In genomic region chr4:108884596-108884995, GRCh38 we compare ENCODE assay signal across 19 cellular contexts.
DNase-seq lines count a peak whose midpoint lies in the region; ATAC-seq, FAIRE-seq and TF ChIP-seq lines count a peak whose summit lies in the region.
"Had no signal": no experiment of that assay in that cellular context is flagged by ENCODE, and none has a peak within 500 bp of the region (broad histone marks: within the 10 kb centered on the region; RNA-seq: fewer than 3 reads in every experiment).

No MANE protein-coding gene starts in this region.

- no peak overlapping the region for H3K4me3 ChIP-seq in K562
- no peak overlapping the region for H3K4me3 ChIP-seq in dorsolateral prefrontal cortex
- H3K4me3 ChIP-seq: A549, MG63, SJCRH30 had no signal

- FAIRE-seq in K562 (lab: Jason Lieb, UNC) = peak; percentile 19
- FAIRE-seq: A549, GM12892, HTR-8/SVneo had no signal

- in situ Hi-C loops in K562 (cut with MboI) = no loop called here

- H3K4me1 ChIP-seq in K562 (replicated peaks in 1 of 2; ENCODE audit: control insufficient read depth in 2 of 2, insufficient read depth in 2 of 2, low read length in 2 of 2) = peaks cover 0 to 5% of the 10 kb centered on the region in 2 experiments; a peak in 2 of 5 replicates
- H3K4me1 ChIP-seq: A549, Caco-2 had no signal

- TF ChIP-seq EP300 in K562 (IDR thresholded peaks at IDR 0.05; ENCODE audit: low read length) = no peak

- CTCF ChIA-PET in K562 (lab: Yijun Ruan, JAX; ENCODE audit: low intra/inter-chr PET ratio) = no interaction called here
- CTCF ChIA-PET in activated naive CD4-positive, alpha-beta T cell treated with anti-CD3 and anti-CD28 coated beads, Interleukin-2, amount 10 ng/mL, durations not matched to agents 7 days and 5 days (lab: Charles Lee) = no interaction called here

- H3K36me3 Mint-ChIP-seq in nephron (ENCODE audit: low read depth) = peaks cover 7% of the 10 kb centered on the region
- no peaks in the 10 kb centered on the region for H3K36me3 Mint-ChIP-seq in natural killer cell treated with Interleukin-12 subunit alpha and Interleukin-12 subunit beta and Interleukin-15 and Interleukin-18, amount 100 ng/mL, for 72 hours
- H3K36me3 Mint-ChIP-seq in activated naive CD4-positive, alpha-beta T cell treated with anti-CD3 and anti-CD28 coated beads, Interleukin-2, amount 10 ng/mL, durations not matched to agents 7 days and 5 days = no peaks in the 10 kb centered on the region

- POLR2A ChIA-PET in K562 (lab: Yijun Ruan, JAX) = no interaction called here

- H3K4me1 Mint-ChIP-seq in nephron = peaks cover 56% of the 10 kb centered on the region
- no peaks in the 10 kb centered on the region for H3K4me1 Mint-ChIP-seq in natural killer cell treated with Interleukin-12 subunit alpha and Interleukin-12 subunit beta and Interleukin-15 and Interleukin-18, amount 100 ng/mL, for 72 hours (ENCODE audit: low read depth in 2 of 2)
- H3K4me1 Mint-ChIP-seq in activated naive CD4-positive, alpha-beta T cell treated with anti-CD3 and anti-CD28 coated beads, Interleukin-2, amount 10 ng/mL, durations not matched to agents 7 days and 5 days = peaks cover 5% of the 10 kb centered on the region

- no peaks in the 10 kb centered on the region for H4K20me1 ChIP-seq in K562 (replicated peaks; ENCODE audit: control insufficient read depth, insufficient read depth, low read length)

- H3K36me3 ChIP-seq in K562 (ENCODE audit: control insufficient read depth, insufficient read depth, low read length) = no peaks in the 10 kb centered on the region
- H3K36me3 ChIP-seq: MG63, SJCRH30 had no signal

- H3K9me3 Mint-ChIP-seq in nephron = no peaks in the 10 kb centered on the region
- H3K9me3 Mint-ChIP-seq in natural killer cell treated with Interleukin-12 subunit alpha and Interleukin-12 subunit beta and Interleukin-15 and Interleukin-18, amount 100 ng/mL, for 72 hours = no peaks in the 10 kb centered on the region
- no peaks in the 10 kb centered on the region for H3K9me3 Mint-ChIP-seq in activated naive CD4-positive, alpha-beta T cell treated with anti-CD3 and anti-CD28 coated beads, Interleukin-2, amount 10 ng/mL, durations not matched to agents 7 days and 5 days

- TF ChIP-seq POLR2A in K562 (conservative IDR thresholded peaks at IDR 0.05) = no peak

- H3K9me1 ChIP-seq in K562 (ENCODE audit: control insufficient read depth, insufficient read depth, low read length) = no peaks in the 10 kb centered on the region

- peak overlapping the region; percentile 19 to 50 (median 47) for H3K27ac Mint-ChIP-seq in nephron
- H3K27ac Mint-ChIP-seq in natural killer cell treated with Interleukin-12 subunit alpha and Interleukin-12 subunit beta and Interleukin-15 and Interleukin-18, amount 100 ng/mL, for 72 hours = no peak overlapping the region
- H3K27ac Mint-ChIP-seq in activated naive CD4-positive, alpha-beta T cell treated with anti-CD3 and anti-CD28 coated beads, Interleukin-2, amount 10 ng/mL, durations not matched to agents 7 days and 5 days = no peak overlapping the region

- BruUV-seq in K562 (replicated peaks; lab: Mats Ljungman, UMichigan) = no TSS peak

- no peak overlapping the region for H3K4me3 Mint-ChIP-seq in nephron
- H3K4me3 Mint-ChIP-seq in natural killer cell treated with Interleukin-12 subunit alpha and Interleukin-12 subunit beta and Interleukin-15 and Interleukin-18, amount 100 ng/mL, for 72 hours = no peak overlapping the region
- no peak overlapping the region for H3K4me3 Mint-ChIP-seq in activated naive CD4-positive, alpha-beta T cell treated with anti-CD3 and anti-CD28 coated beads, Interleukin-2, amount 10 ng/mL, durations not matched to agents 7 days and 5 days

- H3K4me2 ChIP-seq in K562 (ENCODE audit: insufficient read depth, low read length) = no peak overlapping the region
- H3K4me2 ChIP-seq: A549 had no signal

- H3K79me2 ChIP-seq in K562 (ENCODE audit: control insufficient read depth, insufficient read depth, low read length) = no peaks in the 10 kb centered on the region

- no peaks in the 10 kb centered on the region for H3K27me3 Mint-ChIP-seq in nephron (ENCODE audit: low read depth)
- H3K27me3 Mint-ChIP-seq in natural killer cell treated with Interleukin-12 subunit alpha and Interleukin-12 subunit beta and Interleukin-15 and Interleukin-18, amount 100 ng/mL, for 72 hours = peaks cover 0 to 7% of the 10 kb centered on the region in 2 donors
- no peaks in the 10 kb centered on the region for H3K27me3 Mint-ChIP-seq in activated naive CD4-positive, alpha-beta T cell treated with anti-CD3 and anti-CD28 coated beads, Interleukin-2, amount 10 ng/mL, durations not matched to agents 7 days and 5 days

- H3K27me3 ChIP-seq in K562 (ENCODE audit: control insufficient read depth in 2 of 2, insufficient read depth in 2 of 2, low read length in 2 of 2) (no peaks in the 10 kb centered on the region), dorsolateral prefrontal cortex (no peaks in the 10 kb centered on the region)
- H3K27me3 ChIP-seq: MG63, SJCRH30 had no signal

- no peak for TF ChIP-seq RAD21 in K562 (CRISPR knock-in tag; conservative IDR thresholded peaks at IDR 0.05 in 1 of 2, IDR thresholded peaks at IDR 0.05 in 1 of 2)

- peak overlapping the region; percentile 19; the same call in 1 of the 2 replicates for H2AFZ ChIP-seq in K562 (ENCODE audit: low read depth, low read length)

- DNase-seq in EL = peak; percentile 23
- peak; percentile 5 for DNase-seq in NCI-H524 treated with DMSO at 0.1 percent for 48 hours (lab: John Stamatoyannopoulos, UW)
- DNase-seq in K562 (ENCODE audit: extremely low read depth in 1 of 4, low spot score in 3 of 4) = no peak
- DNase-seq in natural killer cell treated with Interleukin-12 subunit alpha and Interleukin-12 subunit beta and Interleukin-15 and Interleukin-18, amount 100 ng/mL, for 72 hours (ENCODE audit: low spot score) = no peak
- no peak for DNase-seq in SW480 (ENCODE audit: low spot score)
- no peak for DNase-seq in dorsolateral prefrontal cortex
- DNase-seq in activated naive CD4-positive, alpha-beta T cell treated with anti-CD3 and anti-CD28 coated beads, Interleukin-2, amount 10 ng/mL, durations not matched to agents 7 days and 5 days = no peak
- DNase-seq: AML-193, Caco-2, MG63, NCI-H1105, NCI-H187 treated with DMSO at 0.1 percent for 48 hours, NCI-H2171, RPMI8226 had no signal

- H3K27ac ChIP-seq in K562 (ENCODE audit: extremely low read depth, low read depth, low read length) = no peak overlapping the region
- H3K27ac ChIP-seq in dorsolateral prefrontal cortex = no peak overlapping the region
- H3K27ac ChIP-seq: A549, SJCRH30 had no signal

- intact Hi-C loops in K562 (cut with micrococcal nuclease) (no loop called here), dorsolateral prefrontal cortex (cut with DNase I) (no loop called here)

- H3K9me3 ChIP-seq in K562 (replicated peaks; ENCODE audit: control insufficient read depth, insufficient read depth, low read depth, low read length) = no peaks in the 10 kb centered on the region
- H3K9me3 ChIP-seq: A549, Caco-2, MG63, SJCRH30 had no signal

- H3K9ac ChIP-seq in K562 (ENCODE audit: insufficient read depth in 1 of 2, low read depth in 2 of 2, low read length in 2 of 2) = no peak overlapping the region

- no peak for ATAC-seq in K562
- ATAC-seq in natural killer cell treated with Interleukin-12 subunit alpha and Interleukin-12 subunit beta and Interleukin-15 and Interleukin-18, amount 100 ng/mL, for 72 hours = no peak
- ATAC-seq: A549 had no signal

- TF ChIP-seq CTCF in K562 (IDR thresholded peaks at IDR 0.05 in 2 of 3, conservative IDR thresholded peaks at IDR 0.05 in 1 of 3; ENCODE audit: insufficient read depth in 2 of 3, low read depth in 1 of 3, low read length in 3 of 3) = no peak
- TF ChIP-seq CTCF in nephron (IDR thresholded peaks at IDR 0.05; ENCODE audit: unreplicated experiment in 3 of 3) = no peak
- no peak for TF ChIP-seq CTCF in dorsolateral prefrontal cortex (IDR thresholded peaks at IDR 0.05 in 54 of 56, conservative IDR thresholded peaks at IDR 0.05 in 2 of 56; ENCODE audit: low read depth in 1 of 56, partially characterized antibody in 56 of 56)

TF ChIP-seq in K562, 482 proteins besides CTCF, POLR2A, EP300 and RAD21 (continues in another document):
- TF ChIP-seq BMI1 (IDR thresholded peaks at IDR 0.05; ENCODE audit: low read length) (no peak), SOX6 (IDR thresholded peaks at IDR 0.05) (no peak), THRAP3 (IDR thresholded peaks at IDR 0.05; ENCODE audit: borderline replicate concordance) (no peak), SIN3B (IDR thresholded peaks at IDR 0.05; ENCODE audit: low read depth) (no peak), HDAC1 (IDR thresholded peaks at IDR 0.05) (no peak)

Comparison
In these comparisons a context has a peak if more than half of its experiments do, and no peak if none do; other contexts are left out.
1. DNase-seq: peak in EL (single experiment) and NCI-H524 treated with DMSO at 0.1 percent for 48 hours (single experiment); none in K562 (0 of 4), natural killer cell treated with Interleukin-12 subunit alpha and Interleukin-12 subunit beta and Interleukin-15 and Interleukin-18, amount 100 ng/mL, for 72 hours (single experiment), SW480 (single experiment), dorsolateral prefrontal cortex (0 of 10) and activated naive CD4-positive, alpha-beta T cell treated with anti-CD3 and anti-CD28 coated beads, Interleukin-2, amount 10 ng/mL, durations not matched to agents 7 days and 5 days (single experiment).
2. H3K27ac Mint-ChIP-seq: peak in nephron (3 of 3); none in natural killer cell treated with Interleukin-12 subunit alpha and Interleukin-12 subunit beta and Interleukin-15 and Interleukin-18, amount 100 ng/mL, for 72 hours (0 of 2) and activated naive CD4-positive, alpha-beta T cell treated with anti-CD3 and anti-CD28 coated beads, Interleukin-2, amount 10 ng/mL, durations not matched to agents 7 days and 5 days (single experiment).